Comparison of ENCODE assay signal across 18 cellular contexts in genomic region chr9:13502503-13502902, GRCh38.
A peak's percentile ranks its signal among the peaks of the same experiment; 100 is the strongest.
DNase-seq lines count a peak whose midpoint lies in the region; ATAC-seq, FAIRE-seq and TF ChIP-seq lines count a peak whose summit lies in the region.
"Had no signal": no experiment of that assay in that cellular context is flagged by ENCODE, and none has a peak within 500 bp of the region (broad histone marks: within the 10 kb centered on the region; RNA-seq: fewer than 3 reads in every experiment).

No MANE protein-coding gene starts in this region.

- H3K36me3 ChIP-seq in GM23338 (ENCODE audit: insufficient read depth) (no peaks in the 10 kb centered on the region), H1 (ENCODE audit: control insufficient read depth in 2 of 4, insufficient read depth in 4 of 4, low read length in 3 of 4) (no peaks in the 10 kb centered on the region), upper lobe of right lung (no peaks in the 10 kb centered on the region)
- H3K36me3 ChIP-seq: BE2C, HAP-1 had no signal

- CTCF ChIA-PET in H1 (lab: Charles Lee; ENCODE audit: partially characterized antibody), result interaction anchor here (1.2 kb wide), 1 partner anchor 8 kb away, joined by 7 read pairs; no protein-coding TSS in a partner anchor
- CTCF ChIA-PET in activated CD4-positive, alpha-beta memory T cell treated with anti-CD3 and anti-CD28 coated beads, Interleukin-2, amount 10 ng/mL, durations not matched to agents 7 days and 5 days (lab: Charles Lee), result no interaction called here

- TF ChIP-seq CTCF in GM23338 (conservative IDR thresholded peaks at IDR 0.05; ENCODE audit: low read depth in 2 of 2), result no peak
- no peak for TF ChIP-seq CTCF in H1 (IDR thresholded peaks at IDR 0.05; ENCODE audit: control extremely low read depth in 1 of 3, insufficient read depth in 1 of 3, low read depth in 1 of 3, low read length in 3 of 3)
- no peak for TF ChIP-seq CTCF in upper lobe of right lung (IDR thresholded peaks at IDR 0.05)

- H3K9ac ChIP-seq in H1 (replicated peaks in 1 of 4; ENCODE audit: extremely low read depth in 1 of 4, low read depth in 3 of 4, low read length in 3 of 4), result no peak overlapping the region
- H3K9ac ChIP-seq: GM23248 had no signal

- H3K4ac ChIP-seq in H1 (replicated peaks; ENCODE audit: insufficient read length, low read depth, low read length), result no peak overlapping the region

- 90% methylated on average over 6 of the region's 6 CpGs; no CpG with 5 or more reads in 1 of the 2 experiments for WGBS in H1 (ENCODE audit: extremely low coverage in 1 of 2, insufficient coverage in 1 of 2, insufficient read length in 1 of 2, insufficient replicate concordance in 2 of 2, low coverage in 1 of 2, low lambda C conversion rate in 2 of 2, missing lambda C conversion rate in 1 of 2), 2 experiments

- H2BK5ac ChIP-seq in H1 (ENCODE audit: low read depth, low read length), result peak overlapping the region; percentile 11; the same call in 1 of the 2 replicates

- ATAC-seq in GM23338 (no peak), left ventricle myocardium superior (peak; percentile 88), upper lobe of right lung (peak; percentile 12), GM21723 (IDR thresholded peaks at IDR 0.05; ENCODE audit: unreplicated experiment) (no peak)
- ATAC-seq: GM12878, HepG2 had no signal

- H3K4me1 Mint-ChIP-seq in GM23338, result peaks cover 15% of the 10 kb centered on the region
- no peaks in the 10 kb centered on the region for H3K4me1 Mint-ChIP-seq in activated CD4-positive, alpha-beta memory T cell treated with anti-CD3 and anti-CD28 coated beads, Interleukin-2, amount 10 ng/mL, durations not matched to agents 7 days and 5 days
- H3K4me1 Mint-ChIP-seq: CD4-positive, alpha-beta memory T cell had no signal

- H3K4me2 ChIP-seq in GM23338 (no peak overlapping the region), H1 (ENCODE audit: insufficient read depth in 1 of 2, low read depth in 2 of 2, low read length in 2 of 2) (no peak overlapping the region)

- H3K79me1 ChIP-seq in H1 (ENCODE audit: low read depth, low read length), result no peaks in the 10 kb centered on the region

- peaks cover 5% of the 10 kb centered on the region; the same call in 1 of the 2 replicates for H3K4me1 ChIP-seq in GM23338 (ENCODE audit: insufficient read depth)
- H3K4me1 ChIP-seq in H1 (replicated peaks in 1 of 4; ENCODE audit: control insufficient read depth in 3 of 4, insufficient read depth in 4 of 4, low read length in 3 of 4), result no peaks in the 10 kb centered on the region
- no peaks in the 10 kb centered on the region for H3K4me1 ChIP-seq in upper lobe of right lung

- intact Hi-C loops in left ventricle myocardium superior (cut with micrococcal nuclease) (no loop called here), upper lobe of right lung (cut with DNase I) (no loop called here)

- H3K79me2 ChIP-seq in GM23338 (replicated peaks; ENCODE audit: insufficient read depth) (no peaks in the 10 kb centered on the region), H1 (ENCODE audit: control insufficient read depth in 1 of 2, insufficient read depth in 2 of 2, low read length in 2 of 2) (no peaks in the 10 kb centered on the region)

- peak overlapping the region; percentile 62; the same call in 1 of the 2 replicates for H2BK12ac ChIP-seq in H1 (ENCODE audit: low read depth, low read length)

- H3K23me2 ChIP-seq in H1 (ENCODE audit: low read depth, low read length), result no peaks in the 10 kb centered on the region

- DNase-seq in GM23338 (ENCODE audit: low spot score) (no peak), H1 (ENCODE audit: low read depth in 1 of 2, low spot score in 2 of 2) (no peak), left ventricle myocardium superior (peak; percentile 43), upper lobe of right lung (no peak), NOMO-1 treated with dmso at 0.1 percent for 144 hours (lab: John Stamatoyannopoulos, UW; ENCODE audit: unreplicated experiment) (no peak)
- no peak for DNase-seq in activated CD4-positive, alpha-beta memory T cell treated with anti-CD3 and anti-CD28 coated beads, Interleukin-2, amount 10 ng/mL, durations not matched to agents 7 days and 5 days
- DNase-seq: BE2C; CD4-positive, alpha-beta memory T cell; DMS79; GM23248 had no signal

- no peak for FAIRE-seq in H1 (lab: Jason Lieb, UNC)
- FAIRE-seq: A204.1, GM12878, GM18507, HepG2, HTR-8/SVneo had no signal

- no peak overlapping the region for H3K27ac Mint-ChIP-seq in GM23338
- H3K27ac Mint-ChIP-seq in activated CD4-positive, alpha-beta memory T cell treated with anti-CD3 and anti-CD28 coated beads, Interleukin-2, amount 10 ng/mL, durations not matched to agents 7 days and 5 days, result no peak overlapping the region
- H3K27ac Mint-ChIP-seq: CD4-positive, alpha-beta memory T cell had no signal

- no peak overlapping the region for H2BK15ac ChIP-seq in H1 (ENCODE audit: low read length)

- TF ChIP-seq POLR2A in H1 (IDR thresholded peaks at IDR 0.05; ENCODE audit: control extremely low read depth in 1 of 2, low read depth in 2 of 2, low read length in 2 of 2), result no peak

- H3K56ac ChIP-seq in H1 (replicated peaks; ENCODE audit: insufficient read length, low read depth, low read length), result no peak overlapping the region

- no peak overlapping the region for H4K5ac ChIP-seq in H1 (ENCODE audit: insufficient read length, low read depth, low read length)

- peaks cover 2% of the 10 kb centered on the region for H3K27me3 Mint-ChIP-seq in GM23338 (ENCODE audit: insufficient read depth, low read depth, poor library complexity)
- no peaks in the 10 kb centered on the region for H3K27me3 Mint-ChIP-seq in activated CD4-positive, alpha-beta memory T cell treated with anti-CD3 and anti-CD28 coated beads, Interleukin-2, amount 10 ng/mL, durations not matched to agents 7 days and 5 days
- H3K27me3 Mint-ChIP-seq: CD4-positive, alpha-beta memory T cell had no signal

- TF ChIP-seq EP300 in H1 (IDR thresholded peaks at IDR 0.05; ENCODE audit: borderline replicate concordance in 1 of 2, low read depth in 2 of 2, low read length in 2 of 2), result no peak

- 0 out of 2 replicates have a peak overlapping the region, but pooled peaks have one; percentile 55 for H2BK20ac ChIP-seq in H1 (ENCODE audit: low read length)

- peaks cover 8% of the 10 kb centered on the region; the same call in 2 of the 3 replicates for H3K36me3 Mint-ChIP-seq in GM23338 (ENCODE audit: low read depth)
- no peaks in the 10 kb centered on the region for H3K36me3 Mint-ChIP-seq in activated CD4-positive, alpha-beta memory T cell treated with anti-CD3 and anti-CD28 coated beads, Interleukin-2, amount 10 ng/mL, durations not matched to agents 7 days and 5 days (ENCODE audit: low read depth)
- H3K36me3 Mint-ChIP-seq: CD4-positive, alpha-beta memory T cell had no signal

- peaks cover 9% of the 10 kb centered on the region; the same call in 1 of the 2 replicates for H3K9me2 ChIP-seq in GM23338 (ENCODE audit: insufficient read depth)

- POLR2A ChIA-PET in H1 (lab: Charles Lee; ENCODE audit: partially characterized antibody), result interaction anchor here (1.7 kb wide), 1 partner anchor 11 kb away, joined by 4 read pairs; no protein-coding TSS in a partner anchor
- POLR2A ChIA-PET in activated CD4-positive, alpha-beta memory T cell treated with anti-CD3 and anti-CD28 coated beads, Interleukin-2, amount 10 ng/mL, durations not matched to agents 7 days and 5 days (lab: Charles Lee), result no interaction called here

- H3K14ac ChIP-seq in H1 (ENCODE audit: insufficient read length), result no peak overlapping the region

- H4K91ac ChIP-seq in H1 (replicated peaks; ENCODE audit: insufficient read length, low read length), result peak overlapping the region; percentile 41

- H4K20me1 ChIP-seq in GM23338 (replicated peaks; ENCODE audit: insufficient read depth) (no peaks in the 10 kb centered on the region), H1 (replicated peaks in 1 of 2; ENCODE audit: control insufficient read depth in 1 of 2, insufficient read depth in 2 of 2, low read length in 2 of 2) (no peaks in the 10 kb centered on the region)

- no peaks in the 10 kb centered on the region for H3F3A ChIP-seq in GM23338 (replicated peaks; ENCODE audit: low read depth)

- H4K8ac ChIP-seq in H1 (ENCODE audit: extremely low read depth, insufficient read depth, low read length), result no peak overlapping the region

- H3K27ac ChIP-seq in GM23338 (ENCODE audit: low read depth) (no peak overlapping the region), H1 (ENCODE audit: low read depth, low read length) (no peak overlapping the region), upper lobe of right lung (no peak overlapping the region)
- H3K27ac ChIP-seq: C4-2B, GM23248 had no signal

- H3K9me3 Mint-ChIP-seq in GM23338, result peaks cover 2% of the 10 kb centered on the region; the same call in 2 of the 3 replicates
- H3K9me3 Mint-ChIP-seq in activated CD4-positive, alpha-beta memory T cell treated with anti-CD3 and anti-CD28 coated beads, Interleukin-2, amount 10 ng/mL, durations not matched to agents 7 days and 5 days, result peaks cover 9% of the 10 kb centered on the region

- no peak overlapping the region for H3K4me3 Mint-ChIP-seq in GM23338
- no peak overlapping the region for H3K4me3 Mint-ChIP-seq in activated CD4-positive, alpha-beta memory T cell treated with anti-CD3 and anti-CD28 coated beads, Interleukin-2, amount 10 ng/mL, durations not matched to agents 7 days and 5 days
- H3K4me3 Mint-ChIP-seq: CD4-positive, alpha-beta memory T cell had no signal

- no peaks in the 10 kb centered on the region for H3K9me3 ChIP-seq in H1 (ENCODE audit: insufficient read depth in 2 of 2, low read depth in 1 of 2, low read length in 1 of 2)
- no peaks in the 10 kb centered on the region for H3K9me3 ChIP-seq in upper lobe of right lung
- H3K9me3 ChIP-seq: BE2C, HAP-1 had no signal

- H3K27me3 ChIP-seq in GM23338 (ENCODE audit: insufficient read depth) (no peaks in the 10 kb centered on the region), H1 (replicated peaks in 1 of 4; ENCODE audit: control insufficient read depth in 3 of 4, extremely low read depth in 1 of 4, insufficient read depth in 3 of 4, low read length in 3 of 4) (no peaks in the 10 kb centered on the region), upper lobe of right lung (no peaks in the 10 kb centered on the region)
- H3K27me3 ChIP-seq: BE2C had no signal

- no peak overlapping the region for H3K18ac ChIP-seq in H1 (ENCODE audit: extremely low read depth, low read length)

- H2AK5ac ChIP-seq in H1 (ENCODE audit: low read depth, low read length), result no peak overlapping the region

- H2BK120ac ChIP-seq in H1 (replicated peaks; ENCODE audit: low read depth, low read length), result no peak overlapping the region

- no peak for TF ChIP-seq RAD21 in H1 (IDR thresholded peaks at IDR 0.05 in 1 of 2, conservative IDR thresholded peaks at IDR 0.05 in 1 of 2; ENCODE audit: low read depth in 2 of 2, low read length in 2 of 2)

- H3K4me3 ChIP-seq in GM23338 (no peak overlapping the region), H1 (ENCODE audit: extremely low read depth in 1 of 4, insufficient read depth in 2 of 4, low read depth in 3 of 4, low read length in 4 of 4) (no peak overlapping the region), upper lobe of right lung (no peak overlapping the region)
- H3K4me3 ChIP-seq: GM12878, GM23248, HAP-1 had no signal

- H3K23ac ChIP-seq in H1 (ENCODE audit: insufficient read length), result no peak overlapping the region

- peak overlapping the region; percentile 44; the same call in 1 of the 2 replicates for H2AFZ ChIP-seq in GM23338
- H2AFZ ChIP-seq in H1 (ENCODE audit: low read length), result no peak overlapping the region
- H2AFZ ChIP-seq: GM23248 had no signal

TF ChIP-seq in GM23338, 12 proteins besides CTCF, POLR2A, EP300 and RAD21 (continues in another document):
- no peak for TF ChIP-seq POLR2AphosphoS5 (IDR thresholded peaks at IDR 0.05; ENCODE audit: low read depth)

Comparison
In these comparisons a context has a peak if more than half of its experiments do, and no peak if none do; other contexts are left out.
1. ATAC-seq: peak in left ventricle myocardium superior (single experiment) and upper lobe of right lung (single experiment); none in GM23338 (single experiment) and GM21723 (single experiment).